9 cellular contexts compared by ENCODE assay signal in the genomic region with DNA sequence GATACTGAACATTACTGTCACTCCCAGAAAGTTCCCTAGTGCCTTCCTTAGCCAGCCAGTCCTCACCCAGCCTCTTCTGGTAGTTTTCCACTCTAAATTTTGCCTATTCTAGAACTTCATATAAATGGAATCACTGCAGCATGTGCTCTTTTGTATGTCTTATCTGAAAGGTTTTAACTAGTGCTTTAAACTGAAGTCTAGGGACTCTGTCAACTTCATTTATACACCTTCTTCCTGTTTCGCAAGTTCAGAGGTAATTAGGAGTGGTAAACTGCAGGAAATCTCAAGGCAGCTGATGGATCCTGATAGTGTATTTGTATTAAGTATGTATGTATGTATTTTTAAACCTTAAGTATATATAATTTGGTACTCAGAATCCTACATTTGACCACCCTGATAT.
A peak's percentile ranks its signal among the peaks of the same experiment; 100 is the strongest.
DNase-seq lines count a peak whose midpoint lies in the region; ATAC-seq and TF ChIP-seq lines count a peak whose summit lies in the region.
"Had no signal": no experiment of that assay in that cellular context is flagged by ENCODE, and none has a peak within 500 bp of the region (broad histone marks: within the 10 kb centered on the region; RNA-seq: fewer than 3 reads in every experiment).

No MANE protein-coding gene starts in this region.

- TF ChIP-seq POLR2A in breast epithelium (IDR thresholded peaks at IDR 0.05) (no peak), testis (IDR thresholded peaks at IDR 0.05) (no peak)

- intact Hi-C loops in breast epithelium (cut with DNase I; ENCODE audit: low total_unique reads) (no loop called here), left lung (cut with DNase I) (no loop called here), testis (cut with DNase I; ENCODE audit: low total_unique reads) (no loop called here)

- H3K79me2 ChIP-seq in Loucy (ENCODE audit: insufficient read depth, low read length): no peaks in the 10 kb centered on the region

- no peak overlapping the region for H3K27ac Mint-ChIP-seq in activated naive CD4-positive, alpha-beta T cell treated with anti-CD3 and anti-CD28 coated beads, Interleukin-2, amount 50 U/mL, for 72 hours

- no peaks in the 10 kb centered on the region for H4K20me1 ChIP-seq in Loucy (ENCODE audit: insufficient read depth, low read length, poor library complexity, severe bottlenecking)

- H3K9me2 ChIP-seq in Loucy (replicated peaks; ENCODE audit: low read depth, low read length): no peaks in the 10 kb centered on the region

- H3K4me3 ChIP-seq in Loucy (ENCODE audit: low read length, poor library complexity, severe bottlenecking) (peak overlapping the region; percentile 61), breast epithelium (no peak overlapping the region), left lung (no peak overlapping the region), testis (no peak overlapping the region)

- H3K9me3 ChIP-seq in Loucy (ENCODE audit: insufficient read depth, low read depth, low read length): no peaks in the 10 kb centered on the region
- H3K9me3 ChIP-seq in breast epithelium: no peaks in the 10 kb centered on the region
- H3K9me3 ChIP-seq in left lung: no peaks in the 10 kb centered on the region
- no peaks in the 10 kb centered on the region for H3K9me3 ChIP-seq in testis

- peak overlapping the region; percentile 90 for H3K4me2 ChIP-seq in Loucy (ENCODE audit: low read depth, low read length, poor library complexity, severe bottlenecking)

- H3K4me1 ChIP-seq in Loucy (ENCODE audit: insufficient read depth, low read length, poor library complexity, severe bottlenecking) (peaks cover 96% of the 10 kb centered on the region), breast epithelium (peaks cover 19 to 38% of the 10 kb centered on the region in 2 donors), left lung (peaks cover 71 to 93% of the 10 kb centered on the region in 2 donors), testis (peaks cover 70% of the 10 kb centered on the region)

- no peak overlapping the region for H2AFZ ChIP-seq in Loucy (ENCODE audit: low read length)

- H3F3A ChIP-seq in Loucy (ENCODE audit: low read depth): peaks cover 26% of the 10 kb centered on the region

- H3K36me3 Mint-ChIP-seq in activated naive CD4-positive, alpha-beta T cell treated with anti-CD3 and anti-CD28 coated beads, Interleukin-2, amount 50 U/mL, for 72 hours: no peaks in the 10 kb centered on the region

- H3K36me3 ChIP-seq in Loucy (ENCODE audit: insufficient read depth, low read length) (no peaks in the 10 kb centered on the region), breast epithelium (no peaks in the 10 kb centered on the region), left lung (peaks cover 0 to 8% of the 10 kb centered on the region in 2 donors), testis (ENCODE audit: low read depth, missing control alignments) (no peaks in the 10 kb centered on the region)

- peak overlapping the region; percentile 76 for H3K9ac ChIP-seq in Loucy (ENCODE audit: low read depth, low read length, poor library complexity, severe bottlenecking)

- H3K27me3 ChIP-seq in Loucy (ENCODE audit: insufficient read depth, low read length, poor library complexity, severe bottlenecking): no peaks in the 10 kb centered on the region
- no peaks in the 10 kb centered on the region for H3K27me3 ChIP-seq in breast epithelium
- no peaks in the 10 kb centered on the region for H3K27me3 ChIP-seq in left lung
- no peaks in the 10 kb centered on the region for H3K27me3 ChIP-seq in testis

- 81 to 96% methylated on average over 1 of the region's 1 CpG for WGBS in testis, 2 donors

- no peak for TF ChIP-seq CTCF in Loucy (conservative IDR thresholded peaks at IDR 0.05; ENCODE audit: low read length)
- TF ChIP-seq CTCF in breast epithelium (IDR thresholded peaks at IDR 0.05): no peak
- TF ChIP-seq CTCF in left lung (IDR thresholded peaks at IDR 0.05): no peak
- TF ChIP-seq CTCF in testis (IDR thresholded peaks at IDR 0.05): no peak

- no peak for DNase-seq in breast epithelium (ENCODE audit: low spot score in 2 of 2)
- no peak for DNase-seq in left lung
- no peak for DNase-seq in testis
- DNase-seq in activated T-cell treated with anti-CD3 and anti-CD28 coated beads, Interleukin-2, amount 50 U/mL, for 48 hours: no peak
- DNase-seq in NCI-H2107 (lab: John Stamatoyannopoulos, UW): no peak
- no peak for DNase-seq in activated naive CD4-positive, alpha-beta T cell treated with anti-CD3 and anti-CD28 coated beads, Interleukin-2, amount 50 U/mL, for 72 hours (ENCODE audit: low spot score in 2 of 2)
- DNase-seq: NCI-H2081 had no signal

- no peak for ATAC-seq in left lung
- ATAC-seq in GM21723 (IDR thresholded peaks at IDR 0.05; ENCODE audit: unreplicated experiment): no peak
- no peak for ATAC-seq in activated naive CD4-positive, alpha-beta T cell treated with anti-CD3 and anti-CD28 coated beads, Interleukin-2, amount 50 U/mL, for 72 hours

- H3K27ac ChIP-seq in breast epithelium: peak overlapping the region; percentile 82 to 92
- peak overlapping the region; percentile 76 to 86 for H3K27ac ChIP-seq in left lung
- H3K27ac ChIP-seq in testis: peak overlapping the region; percentile 56 to 79

- no peaks in the 10 kb centered on the region for H3K9me3 Mint-ChIP-seq in activated naive CD4-positive, alpha-beta T cell treated with anti-CD3 and anti-CD28 coated beads, Interleukin-2, amount 50 U/mL, for 72 hours
